ENCODE assay signal across 1 cellular context in genomic region chr6:165480916-165481315, GRCh38.
TF ChIP-seq lines count a peak whose summit lies in the region.

No MANE protein-coding gene starts in this region.

TF ChIP-seq in HEK293, 187 proteins besides CTCF, POLR2A, EP300 and RAD21 (continued from another document):
- TF ChIP-seq ZSCAN5A (tag by site-specific recombination; IDR thresholded peaks at IDR 0.05) = no peak
- peak; percentile 77 for TF ChIP-seq ZEB2 (tag by site-specific recombination; IDR thresholded peaks at IDR 0.05)
- TF ChIP-seq ZSCAN30 (tag by site-specific recombination; IDR thresholded peaks at IDR 0.05) = 0 out of 2 replicates have a peak, but pooled peaks have one; percentile 30
- TF ChIP-seq ZNF707 (tag by site-specific recombination; IDR thresholded peaks at IDR 0.05) = 0 out of 2 replicates have a peak, but pooled peaks have one; percentile 25
- TF ChIP-seq ZNF221 (tag by site-specific recombination; IDR thresholded peaks at IDR 0.05; ENCODE audit: borderline replicate concordance) = no peak
- peak; percentile 66 for TF ChIP-seq ZNF843 (tag by site-specific recombination; IDR thresholded peaks at IDR 0.05)
- TF ChIP-seq ATF2 (tag by site-specific recombination; IDR thresholded peaks at IDR 0.05; ENCODE audit: low read depth) = peak; percentile 40; the same call in 1 of the 2 replicates
- no peak for TF ChIP-seq ZNF600 (tag by site-specific recombination; IDR thresholded peaks at IDR 0.05)
- peak; percentile 51; the same call in 1 of the 2 replicates for TF ChIP-seq IKZF3 (tag by site-specific recombination; IDR thresholded peaks at IDR 0.05)
- peak; percentile 82 for TF ChIP-seq PRDM6 (tag by site-specific recombination; IDR thresholded peaks at IDR 0.05)
- TF ChIP-seq ZNF513 (tag by site-specific recombination; IDR thresholded peaks at IDR 0.05) = no peak
- no peak for TF ChIP-seq SCRT2 (tag by site-specific recombination; IDR thresholded peaks at IDR 0.05)
- TF ChIP-seq MZF1 (tag by site-specific recombination; IDR thresholded peaks at IDR 0.05; ENCODE audit: borderline replicate concordance) = peak; percentile 88; the same call in 1 of the 2 replicates
- TF ChIP-seq ZNF529 (tag by site-specific recombination; IDR thresholded peaks at IDR 0.05; ENCODE audit: insufficient replicate concordance) = no peak
- TF ChIP-seq ZNF76 (tag by site-specific recombination; IDR thresholded peaks at IDR 0.05; ENCODE audit: borderline replicate concordance, low read depth) = no peak
- no peak for TF ChIP-seq ZNF645 (tag by site-specific recombination; IDR thresholded peaks at IDR 0.05)
- no peak for TF ChIP-seq ZFP37 (tag by site-specific recombination; IDR thresholded peaks at IDR 0.05)
- 0 out of 2 replicates have a peak, but pooled peaks have one; percentile 33 for TF ChIP-seq ZNF692 (tag by site-specific recombination; IDR thresholded peaks at IDR 0.05)
